ENCODE assay signal across 10 cellular contexts in the genomic region with DNA sequence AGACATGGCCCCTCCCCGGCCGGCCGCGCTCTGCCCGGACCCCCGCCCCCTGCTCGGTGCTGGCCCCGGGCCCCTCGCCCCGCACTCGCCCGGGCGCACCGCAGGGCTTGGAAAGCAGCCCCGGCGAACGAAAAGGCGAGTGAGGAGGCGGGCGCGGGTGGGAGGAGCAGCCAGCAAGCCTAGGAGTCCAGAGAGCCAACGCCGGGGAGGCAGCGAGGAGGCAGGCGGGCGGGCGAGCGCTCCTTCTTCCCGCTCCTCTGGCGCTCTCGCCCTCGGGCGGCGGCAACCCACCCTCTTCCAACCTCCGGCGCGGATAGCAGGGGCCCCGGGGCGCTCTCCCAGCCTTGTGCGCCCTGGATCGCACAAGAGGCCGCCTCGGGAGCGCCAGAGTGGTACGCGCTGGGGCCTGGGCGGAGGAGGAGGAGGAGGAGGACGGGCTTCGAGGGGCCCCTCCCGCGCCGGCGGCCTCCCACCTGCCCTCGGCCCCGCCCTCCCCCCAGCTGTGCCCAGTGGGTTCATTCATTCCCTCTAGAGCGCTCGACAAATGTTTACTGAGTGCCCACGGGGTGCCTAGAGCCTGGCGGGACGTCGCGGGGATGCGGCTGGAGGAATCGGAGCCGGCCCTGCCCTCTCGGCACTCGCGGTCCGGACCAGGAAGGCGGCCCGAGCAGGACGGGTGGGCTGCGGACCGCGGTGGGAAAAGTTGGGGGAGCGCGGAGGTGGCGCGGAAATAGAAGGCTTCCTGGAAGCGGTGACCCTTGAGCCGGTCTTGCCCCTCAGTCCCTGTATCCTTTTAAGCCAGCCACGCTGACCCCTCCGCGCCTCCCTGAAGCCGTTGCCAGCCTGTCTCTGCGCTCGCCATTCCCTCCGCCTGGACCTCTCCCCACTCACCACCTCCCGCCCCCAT. TPM values are rescaled to one million over a fixed set of nuclear protein-coding genes. Genes with fewer than 3 reads are reported as not detected.
DNase-seq lines count a peak whose midpoint lies in the region; ATAC-seq and TF ChIP-seq lines count a peak whose summit lies in the region.
"Had no signal": no experiment of that assay in that cellular context is flagged by ENCODE, and none has a peak within 500 bp of the region (broad histone marks: within the 10 kb centered on the region; RNA-seq: fewer than 3 reads in every experiment).

A gene (minus strand): TSS at position 391 of the 907 bp plus-strand sequence. CDS start 519 bp downstream, outside the sequence.

- no peak for DNase-seq in Right ventricle myocardium inferior (ENCODE audit: missing footprints)
- no peak for DNase-seq in cardiac septum (ENCODE audit: low spot score)
- peak in 35 of 61 donors; percentile 23 to 79 (median 54) for DNase-seq in caudate nucleus (lab: John Stamatoyannopoulos, UW)
- no peak for DNase-seq in lower leg skin (ENCODE audit: low spot score in 2 of 2)
- DNase-seq in NCI-H187 treated with DMSO at 0.1 percent for 48 hours (lab: John Stamatoyannopoulos, UW), result no peak
- DNase-seq in ovary, result no peak
- DNase-seq: CD4-positive, CD25-positive, alpha-beta regulatory T cell had no signal

- TF ChIP-seq POLR2A in lower leg skin (IDR thresholded peaks at IDR 0.05), result no peak
- TF ChIP-seq POLR2A in ovary (IDR thresholded peaks at IDR 0.05), result no peak

- TF ChIP-seq CTCF in lower leg skin (IDR thresholded peaks at IDR 0.05) (no peak), ovary (IDR thresholded peaks at IDR 0.05) (no peak)

- intact Hi-C loops in Right ventricle myocardium inferior (cut with DNase I), result no loop called here
- intact Hi-C loops in cardiac septum (cut with DNase I), result no loop called here
- intact Hi-C loops in lower leg skin (cut with DNase I; ENCODE audit: low total_unique reads), result no loop called here
- intact Hi-C loops in ovary (cut with DNase I), result no loop called here

- no peaks in the 10 kb centered on the region for H3K9me3 ChIP-seq in ovary

- no peaks in the 10 kb centered on the region for H3K4me1 ChIP-seq in urinary bladder (ENCODE audit: insufficient read depth)
- H3K4me1 ChIP-seq in ovary (ENCODE audit: insufficient read depth), result peaks cover 1% of the 10 kb centered on the region

- WGBS in lower leg skin, 2 donors, result 8 to 18% methylated on average over 29 to 45 of the region's 89 CpGs
- WGBS in urinary bladder, result 3% methylated on average over 89 of the region's 89 CpGs
- WGBS in ovary, 3 donors, result 0 to 1% (median 1%) methylated on average over 58 to 89 of the region's 89 CpGs

- peak within 1 kb of the TSS; percentile 78 for H3K27ac ChIP-seq in caudate nucleus (ENCODE audit: low read depth, low read length)
- H3K27ac ChIP-seq in urinary bladder (ENCODE audit: low read depth), result peak within 1 kb of the TSS; percentile 27
- no peak within 1 kb of the TSS for H3K27ac ChIP-seq in ovary

- H3K4me3 ChIP-seq in lower leg skin (ENCODE audit: low read depth, poor library complexity, severe bottlenecking), result peak within 1 kb of the TSS; percentile 23
- peak within 1 kb of the TSS; percentile 57 for H3K4me3 ChIP-seq in urinary bladder (ENCODE audit: low read depth, low read length)
- no peak within 1 kb of the TSS for H3K4me3 ChIP-seq in ovary

- ATAC-seq in Right ventricle myocardium inferior (peak; percentile 32), GM21360 (IDR thresholded peaks at IDR 0.05; ENCODE audit: unreplicated experiment) (no peak)

- no peaks in the 10 kb centered on the region for H3K27me3 ChIP-seq in ovary

- no peaks in the 10 kb centered on the region for H3K36me3 ChIP-seq in urinary bladder (ENCODE audit: insufficient read depth)
- H3K36me3 ChIP-seq in ovary, result no peaks in the 10 kb centered on the region

- no peak for TF ChIP-seq EP300 in ovary (IDR thresholded peaks at IDR 0.05)

RNA-seq across cellular contexts. Expression of the gene that starts here (rescaled TPM):
- 27.2 TPM for total RNA-seq in Right ventricle myocardium inferior
- total RNA-seq in cardiac septum, result 2.7 TPM
- 10 to 100 TPM; 40.5 to 66.3 (median 46.8) TPM for total RNA-seq in lower leg skin
- total RNA-seq in urinary bladder, result 12.1 TPM
- polyA plus RNA-seq in urinary bladder, result 8.5 TPM
- 10 to 100 TPM in 1 of 7 donors, 1 to 10 TPM in 3, under 1 TPM in 3; 0.15 to 19.4 (median 1.3) TPM for total RNA-seq in ovary
- polyA plus RNA-seq in ovary, result under 1 TPM; 0.07 to 0.42 TPM
- total RNA-seq: CD4-positive, CD25-positive, alpha-beta regulatory T cell; myocyte had no signal
- polyA plus RNA-seq: CD4-positive, CD25-positive, alpha-beta regulatory T cell had no signal

Comparison
In these comparisons a context has a peak if more than half of its experiments do, and no peak if none do; other contexts are left out.
1. DNase-seq: peak in caudate nucleus (35 of 61); none in Right ventricle myocardium inferior (single experiment), cardiac septum (single experiment), lower leg skin (0 of 2), NCI-H187 treated with DMSO at 0.1 percent for 48 hours (single experiment) and ovary (0 of 5).
2. H3K27ac ChIP-seq: peak in caudate nucleus (single experiment) and urinary bladder (single experiment); none in ovary (0 of 2).